10 cellular contexts compared by ENCODE assay signal in genomic region chr16:73056383-73056782, GRCh38. TPM values are rescaled to one million over a fixed set of nuclear protein-coding genes. Genes with fewer than 3 reads are reported as not detected.
DNase-seq lines count a peak whose midpoint lies in the region; ATAC-seq and TF ChIP-seq lines count a peak whose summit lies in the region.
"Had no signal": no experiment of that assay in that cellular context is flagged by ENCODE, and none has a peak within 500 bp of the region (broad histone marks: within the 10 kb centered on the region; RNA-seq: fewer than 3 reads in every experiment).

No MANE protein-coding gene starts in this region.

- TF ChIP-seq POLR2A in esophagus muscularis mucosa (IDR thresholded peaks at IDR 0.05; ENCODE audit: low read depth), result no peak

- no peak overlapping the region for H2AFZ ChIP-seq in neuron (ENCODE audit: low read depth, low read length)
- H2AFZ ChIP-seq in MM.1S (ENCODE audit: low read length), result no peak overlapping the region

- in situ Hi-C loops in Panc1 (cut with HindIII; ENCODE audit: low pct_unique_long_range_greater_than_20kb, low sequenced_read_pairs), result no loop called here

- TF ChIP-seq CTCF in AG09309 (IDR thresholded peaks at IDR 0.05; ENCODE audit: control insufficient read depth, insufficient read depth, low read depth, low read length, missing control alignments), result no peak
- TF ChIP-seq CTCF in Panc1 (IDR thresholded peaks at IDR 0.05), result no peak
- no peak for TF ChIP-seq CTCF in esophagus muscularis mucosa (IDR thresholded peaks at IDR 0.05)
- no peak for TF ChIP-seq CTCF in MM.1S (IDR thresholded peaks at IDR 0.05; ENCODE audit: low read length)

- H3K36me3 ChIP-seq in Panc1 (ENCODE audit: control insufficient read depth, insufficient read depth, low read length) (no peaks in the 10 kb centered on the region), esophagus muscularis mucosa (no peaks in the 10 kb centered on the region), neuron (ENCODE audit: insufficient read depth, low read length) (no peaks in the 10 kb centered on the region), MM.1S (replicated peaks; ENCODE audit: insufficient read depth, low read length) (no peaks in the 10 kb centered on the region)

- TF ChIP-seq EP300 in esophagus muscularis mucosa (IDR thresholded peaks at IDR 0.05), result no peak

- peaks cover 2% of the 10 kb centered on the region for H3K36me3 Mint-ChIP-seq in activated CD8-positive, alpha-beta memory T cell treated with anti-CD3 and anti-CD28 coated beads, Interleukin-2, amount 10 ng/mL, durations not matched to agents 7 days and 5 days

- H3K27ac Mint-ChIP-seq in activated CD8-positive, alpha-beta memory T cell treated with anti-CD3 and anti-CD28 coated beads, Interleukin-2, amount 10 ng/mL, durations not matched to agents 7 days and 5 days, result no peak overlapping the region

- peaks cover 30% of the 10 kb centered on the region for H3K4me1 ChIP-seq in Panc1 (ENCODE audit: control insufficient read depth, insufficient read depth, low read length)
- peaks cover 27 to 80% (median 67%) of the 10 kb centered on the region in 4 donors for H3K4me1 ChIP-seq in esophagus muscularis mucosa
- peaks cover 78% of the 10 kb centered on the region for H3K4me1 ChIP-seq in neuron (ENCODE audit: insufficient read depth, low read length)
- no peaks in the 10 kb centered on the region for H3K4me1 ChIP-seq in MM.1S (ENCODE audit: low read length)

- no peaks in the 10 kb centered on the region for H3F3A ChIP-seq in MM.1S (ENCODE audit: insufficient read depth, low read length)

- DNase-seq in AG09309 (ENCODE audit: low read depth) (no peak), Panc1 (ENCODE audit: low read depth, low spot score) (no peak), esophagus muscularis mucosa (ENCODE audit: extremely low spot score) (no peak), MM.1S (no peak), RPMI8226 (no peak)
- no peak for DNase-seq in activated CD8-positive, alpha-beta memory T cell treated with anti-CD3 and anti-CD28 coated beads, Interleukin-2, amount 10 ng/mL, durations not matched to agents 7 days and 5 days
- DNase-seq: activated T-cell treated with anti-CD3 and anti-CD28 coated beads, Interleukin-2, amount 50 U/mL, for 4 hours; GDM1 had no signal

- no peaks in the 10 kb centered on the region for H3K79me2 ChIP-seq in MM.1S (ENCODE audit: low read length)

- H3K9me3 Mint-ChIP-seq in activated CD8-positive, alpha-beta memory T cell treated with anti-CD3 and anti-CD28 coated beads, Interleukin-2, amount 10 ng/mL, durations not matched to agents 7 days and 5 days (ENCODE audit: low read depth), result no peaks in the 10 kb centered on the region
- H3K9me3 Mint-ChIP-seq: activated T-cell treated with anti-CD3 and anti-CD28 coated beads, Interleukin-2, amount 50 U/mL, for 4 hours had no signal

- H3K4me1 Mint-ChIP-seq in activated CD8-positive, alpha-beta memory T cell treated with anti-CD3 and anti-CD28 coated beads, Interleukin-2, amount 10 ng/mL, durations not matched to agents 7 days and 5 days, result peaks cover 10% of the 10 kb centered on the region

- peaks cover 24% of the 10 kb centered on the region for H3K27me3 Mint-ChIP-seq in activated CD8-positive, alpha-beta memory T cell treated with anti-CD3 and anti-CD28 coated beads, Interleukin-2, amount 10 ng/mL, durations not matched to agents 7 days and 5 days

- H3K27me3 ChIP-seq in Panc1 (ENCODE audit: control insufficient read depth, insufficient read depth, low read length), result no peaks in the 10 kb centered on the region
- no peaks in the 10 kb centered on the region for H3K27me3 ChIP-seq in esophagus muscularis mucosa
- no peaks in the 10 kb centered on the region for H3K27me3 ChIP-seq in neuron (ENCODE audit: insufficient read depth, low read length)
- H3K27me3 ChIP-seq in MM.1S (replicated peaks; ENCODE audit: insufficient read depth, low read length), result no peaks in the 10 kb centered on the region

- H3K4me3 Mint-ChIP-seq in activated CD8-positive, alpha-beta memory T cell treated with anti-CD3 and anti-CD28 coated beads, Interleukin-2, amount 10 ng/mL, durations not matched to agents 7 days and 5 days, result no peak overlapping the region

- H3K4me3 ChIP-seq in AG09309 (ENCODE audit: control insufficient read depth, low read depth, low read length) (peak overlapping the region; percentile 69), Panc1 (ENCODE audit: low read depth in 2 of 2, low read length in 2 of 2) (peak overlapping the region; percentile 60 to 64), esophagus muscularis mucosa (peak overlapping the region; percentile 76 to 86 (median 84)), neuron (ENCODE audit: low read length) (peak overlapping the region; percentile 89), MM.1S (ENCODE audit: low read length) (no peak overlapping the region)

- no peaks in the 10 kb centered on the region for H4K20me1 ChIP-seq in MM.1S (ENCODE audit: insufficient read depth, low read length)

- H3K9me2 ChIP-seq in MM.1S (replicated peaks; ENCODE audit: insufficient read depth, low read length), result no peaks in the 10 kb centered on the region

- H3K9me3 ChIP-seq in Panc1 (ENCODE audit: control insufficient read depth, insufficient read depth, low read depth, low read length), result no peaks in the 10 kb centered on the region
- H3K9me3 ChIP-seq in esophagus muscularis mucosa, result no peaks in the 10 kb centered on the region
- H3K9me3 ChIP-seq in neuron (ENCODE audit: low read length), result no peaks in the 10 kb centered on the region
- H3K9me3 ChIP-seq in MM.1S (replicated peaks; ENCODE audit: insufficient read depth, low read length), result no peaks in the 10 kb centered on the region

- ATAC-seq in Panc1, result no peak
- ATAC-seq in HG03520 (IDR thresholded peaks at IDR 0.05; ENCODE audit: unreplicated experiment), result no peak
- no peak for ATAC-seq in activated CD8-positive, alpha-beta memory T cell treated with anti-CD3 and anti-CD28 coated beads, Interleukin-2, amount 10 ng/mL, durations not matched to agents 7 days and 5 days
- ATAC-seq: activated T-cell treated with anti-CD3 and anti-CD28 coated beads, Interleukin-2, amount 50 U/mL, for 4 hours had no signal

- H3K27ac ChIP-seq in Panc1 (ENCODE audit: low read length) (peak overlapping the region; percentile 84), esophagus muscularis mucosa (replicated peaks in 1 of 4) (peak overlapping the region; percentile 92 to 96 (median 94)), MM.1S (ENCODE audit: low read length) (no peak overlapping the region)

- WGBS in esophagus muscularis mucosa, result 62% methylated on average over 5 of the region's 5 CpGs

- CTCF ChIA-PET in Panc1 (lab: Charles Lee), result interaction anchor here (0.6 to 0.7 kb wide), 2 partner anchors 296 to 717 kb away, joined by 3 read pairs; no protein-coding TSS in a partner anchor
- CTCF ChIA-PET in activated CD8-positive, alpha-beta memory T cell treated with anti-CD3 and anti-CD28 coated beads, Interleukin-2, amount 10 ng/mL, durations not matched to agents 7 days and 5 days (lab: Charles Lee), result no interaction called here

- BruUV-seq in Panc1 (replicated peaks; lab: Mats Ljungman, UMichigan), result no TSS peak

- no peak overlapping the region for H3K9ac ChIP-seq in MM.1S (ENCODE audit: low read length)

- intact Hi-C loops in Panc1 (cut with micrococcal nuclease; ENCODE audit: unreplicated experiment), result loop anchor here (10.0 kb wide), 1 partner anchor 552 kb away; no protein-coding TSS in a partner anchor
- intact Hi-C loops in esophagus muscularis mucosa (cut with DNase I), result loop anchor here (10.0 kb wide), 1 partner anchor 962 kb away; the partner anchor contains the start of genes DHX38 and TXNL4B

- no peak overlapping the region for H3K4me2 ChIP-seq in MM.1S (ENCODE audit: low read depth, low read length)

- POLR2A ChIA-PET in Panc1 (lab: Charles Lee), result no interaction called here

RNA-seq across cellular contexts. Expression of gene ZFHX3, which starts 8.5 kb away (rescaled TPM):
- total RNA-seq in Panc1 (2021; ENCODE audit: unreplicated experiment) (7.1 TPM), esophagus muscularis mucosa (10 to 100 TPM; 25.7 to 53.0 (median 30.6) TPM)
- polyA plus RNA-seq in Panc1 (2012; ENCODE audit: insufficient read length), result 3.0 TPM
- 1 to 10 TPM in 1 of 2 experiments, under 1 TPM in 1; 0.32 to 1.9 TPM for total RNA-seq in activated CD8-positive, alpha-beta memory T cell treated with anti-CD3 and anti-CD28 coated beads, Interleukin-2, amount 10 ng/mL, durations not matched to agents 7 days and 5 days
